14 cellular contexts compared by ENCODE assay signal in the genomic region with DNA sequence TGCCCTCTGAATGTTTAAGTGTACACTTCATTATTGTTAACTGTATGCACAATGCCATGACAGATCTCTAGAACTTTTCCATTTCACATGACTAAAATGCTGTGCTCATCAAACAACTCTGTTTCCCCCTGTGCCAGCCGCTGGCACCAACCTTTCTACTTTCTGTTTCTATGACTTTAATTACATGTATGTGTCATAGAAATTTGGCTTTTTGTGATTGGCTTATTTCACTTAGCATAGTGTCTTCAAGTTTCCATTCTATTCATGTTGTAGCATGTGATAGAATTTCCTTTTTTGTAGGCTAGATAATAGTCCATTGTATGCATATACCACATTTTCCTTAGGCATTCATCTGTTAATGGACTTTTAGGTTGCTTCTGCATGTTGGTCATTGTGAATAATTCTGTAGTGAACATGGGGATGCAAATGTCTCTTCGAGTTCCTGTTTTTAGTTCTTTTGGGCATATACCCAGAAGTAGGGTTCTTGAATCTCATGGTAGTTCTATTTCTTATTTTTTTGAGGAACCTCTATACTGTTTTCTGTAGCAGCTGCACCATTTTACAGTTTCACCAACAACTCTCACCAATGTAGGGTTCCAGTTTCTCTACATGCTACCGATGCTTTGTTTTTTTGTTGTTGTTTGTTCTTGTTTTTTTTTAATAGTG.
DNase-seq lines count a peak whose midpoint lies in the region; ATAC-seq and TF ChIP-seq lines count a peak whose summit lies in the region.
"Had no signal": no experiment of that assay in that cellular context is flagged by ENCODE, and none has a peak within 500 bp of the region (broad histone marks: within the 10 kb centered on the region; RNA-seq: fewer than 3 reads in every experiment).

No MANE protein-coding gene starts in this region.

- TF ChIP-seq POLR2A in erythroblast (IDR thresholded peaks at IDR 0.05; ENCODE audit: low read length) = no peak

- H3K27ac Mint-ChIP-seq in IgD-negative memory B cell (peak overlapping the region in 2 of 3 donors; percentile 10 to 74), natural killer cell (peak overlapping the region in 1 of 2 donors; percentile 50)
- peak overlapping the region; percentile 18 for H3K27ac Mint-ChIP-seq in activated naive CD8-positive, alpha-beta T cell treated with anti-CD3 and anti-CD28 coated beads for 36 hours
- H3K27ac Mint-ChIP-seq: T-helper 17 cell had no signal

- intact Hi-C loops in natural killer cell (cut with micrococcal nuclease) = no loop called here

- H3K27me3 Mint-ChIP-seq in IgD-negative memory B cell (no peaks in the 10 kb centered on the region), natural killer cell (ENCODE audit: low read depth in 2 of 2) (no peaks in the 10 kb centered on the region)
- H3K27me3 Mint-ChIP-seq in activated naive CD8-positive, alpha-beta T cell treated with anti-CD3 and anti-CD28 coated beads for 36 hours = no peaks in the 10 kb centered on the region

- no peak for TF ChIP-seq CTCF in natural killer cell (IDR thresholded peaks at IDR 0.05)

- peak overlapping the region in 2 of 4 donors; percentile 30 to 34 for H3K4me3 Mint-ChIP-seq in IgD-negative memory B cell
- no peak overlapping the region for H3K4me3 Mint-ChIP-seq in activated naive CD8-positive, alpha-beta T cell treated with anti-CD3 and anti-CD28 coated beads for 36 hours
- no peak overlapping the region for H3K4me3 Mint-ChIP-seq in natural killer cell
- H3K4me3 Mint-ChIP-seq: T-helper 17 cell had no signal

- H3K36me3 Mint-ChIP-seq in IgD-negative memory B cell (no peaks in the 10 kb centered on the region), natural killer cell (no peaks in the 10 kb centered on the region)
- peaks cover 3% of the 10 kb centered on the region for H3K36me3 Mint-ChIP-seq in activated naive CD8-positive, alpha-beta T cell treated with anti-CD3 and anti-CD28 coated beads for 36 hours

- H3K4me1 Mint-ChIP-seq in IgD-negative memory B cell = peaks cover 6 to 39% (median 33%) of the 10 kb centered on the region in 3 donors
- peaks cover 17% of the 10 kb centered on the region for H3K4me1 Mint-ChIP-seq in activated naive CD8-positive, alpha-beta T cell treated with anti-CD3 and anti-CD28 coated beads for 36 hours
- peaks cover 33 to 47% of the 10 kb centered on the region in 2 donors for H3K4me1 Mint-ChIP-seq in natural killer cell

- H3K9me3 Mint-ChIP-seq in IgD-negative memory B cell = peaks cover 0 to 2% (median 0%) of the 10 kb centered on the region in 3 donors
- peaks cover 3% of the 10 kb centered on the region for H3K9me3 Mint-ChIP-seq in activated naive CD8-positive, alpha-beta T cell treated with anti-CD3 and anti-CD28 coated beads for 36 hours
- H3K9me3 Mint-ChIP-seq in natural killer cell = no peaks in the 10 kb centered on the region

- ATAC-seq in natural killer cell = peak in 2 of 3 donors; percentile 21 to 50
- ATAC-seq in GM21447 (IDR thresholded peaks at IDR 0.05; ENCODE audit: unreplicated experiment) = no peak
- ATAC-seq: T-helper 17 cell had no signal

- peak; percentile 22 for DNase-seq in activated CD4-positive, alpha-beta T cell treated with anti-CD3 and anti-CD28 coated beads for 48 hours
- DNase-seq in activated CD4-positive, alpha-beta T cell treated with anti-CD3 and anti-CD28 coated beads for 1 hour = no peak
- DNase-seq in activated naive CD8-positive, alpha-beta T cell treated with anti-CD3 and anti-CD28 coated beads for 36 hours = no peak
- DNase-seq in natural killer cell = no peak
- DNase-seq in NCI-H510A treated with DMSO at 0.1 percent for 48 hours (lab: John Stamatoyannopoulos, UW) = no peak
- no peak for DNase-seq in erythroblast (lab: John Stamatoyannopoulos, UW)
- DNase-seq: adrenal gland, MM.1S, Peyer's patch, small intestine, T-helper 17 cell, thyroid gland had no signal
